In the genomic region with DNA sequence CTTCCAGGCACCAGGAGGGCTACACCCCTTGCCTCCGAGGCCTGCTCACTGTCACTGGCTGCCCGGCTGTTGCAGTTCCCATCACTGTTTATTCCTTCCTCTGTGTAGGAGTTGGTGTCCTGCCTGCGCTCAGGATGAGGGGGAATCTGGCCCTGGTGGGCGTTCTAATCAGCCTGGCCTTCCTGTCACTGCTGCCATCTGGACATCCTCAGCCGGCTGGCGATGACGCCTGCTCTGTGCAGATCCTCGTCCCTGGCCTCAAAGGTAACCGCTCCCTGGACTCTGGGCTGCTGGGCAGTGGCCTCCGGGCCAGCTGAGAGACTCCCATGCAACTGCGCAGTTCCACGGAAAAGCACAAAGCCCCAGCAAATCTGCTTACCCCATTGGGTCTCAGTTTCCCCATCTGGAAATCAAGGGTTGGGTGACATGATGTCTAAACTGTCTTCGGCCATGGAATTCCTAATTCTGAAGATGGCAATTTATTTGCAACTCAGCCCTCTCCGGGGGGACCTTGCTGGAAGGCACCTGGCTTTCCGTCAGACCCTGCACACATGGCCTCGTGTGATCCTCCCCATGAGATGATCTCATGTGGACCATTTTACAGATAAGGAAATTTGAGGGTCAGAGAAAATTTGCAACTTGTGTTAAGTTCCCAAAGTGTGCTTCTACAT, we compare ENCODE assay signal across 17 cellular contexts. TPM values are rescaled to one million over a fixed set of nuclear protein-coding genes. Genes with fewer than 3 reads are reported as not detected.
DNase-seq lines count a peak whose midpoint lies in the region; ATAC-seq and TF ChIP-seq lines count a peak whose summit lies in the region.
"Had no signal": no experiment of that assay in that cellular context is flagged by ENCODE, and none has a peak within 500 bp of the region (broad histone marks: within the 10 kb centered on the region; RNA-seq: fewer than 3 reads in every experiment).

No MANE protein-coding gene starts in this region.

- H3K9me3 ChIP-seq in right atrium auricular region, result no peaks in the 10 kb centered on the region
- no peaks in the 10 kb centered on the region for H3K9me3 ChIP-seq in WERI-Rb-1 (ENCODE audit: severe bottlenecking)
- H3K9me3 ChIP-seq in ascending aorta, result no peaks in the 10 kb centered on the region
- H3K9me3 ChIP-seq: Caco-2, HAP-1, MG63, stomach had no signal

- H3K4me3 ChIP-seq in right atrium auricular region, result no peak overlapping the region
- H3K4me3 ChIP-seq in WERI-Rb-1 (ENCODE audit: low read depth, low read length), result no peak overlapping the region
- H3K4me3 ChIP-seq in ascending aorta, result no peak overlapping the region
- H3K4me3 ChIP-seq: HAP-1, stomach had no signal

- intact Hi-C loops in Right ventricle myocardium inferior (cut with DNase I), result no loop called here
- intact Hi-C loops in ascending aorta (cut with DNase I), result no loop called here

- no peaks in the 10 kb centered on the region for H3K27me3 ChIP-seq in right atrium auricular region
- no peaks in the 10 kb centered on the region for H3K27me3 ChIP-seq in WERI-Rb-1 (ENCODE audit: insufficient read depth, low read depth, severe bottlenecking)
- H3K27me3 ChIP-seq in ascending aorta, result no peaks in the 10 kb centered on the region
- H3K27me3 ChIP-seq: MG63, stomach had no signal

- DNase-seq in right atrium auricular region (ENCODE audit: low spot score) (peak; percentile 48), Right ventricle myocardium inferior (ENCODE audit: missing footprints) (no peak), WERI-Rb-1 (no peak), left lobe of liver (ENCODE audit: low spot score) (peak; percentile 43), ascending aorta (ENCODE audit: low spot score in 2 of 2) (no peak)
- DNase-seq in activated naive CD4-positive, alpha-beta T cell (lab: John Stamatoyannopoulos, UW), result no peak
- no peak for DNase-seq in stimulated activated naive CD8-positive, alpha-beta T cell treated with anti-CD3 and anti-CD28 coated beads, Interleukin-15, Interleukin-2, amounts not matched to agents 100 U/mL and 50 U/mL, for 24 hours
- DNase-seq: activated CD4-positive, alpha-beta T cell treated with anti-CD3 and anti-CD28 coated beads for 1 hour; GDM1; glutamatergic neuron; MG63; stomach had no signal

- ATAC-seq in Right ventricle myocardium inferior (no peak), left lobe of liver (peak; percentile 8), HG02852 (IDR thresholded peaks at IDR 0.05; ENCODE audit: unreplicated experiment) (no peak)
- no peak for ATAC-seq in stimulated activated naive CD8-positive, alpha-beta T cell treated with anti-CD3 and anti-CD28 coated beads, Interleukin-15, Interleukin-2, amounts not matched to agents 100 U/mL and 50 U/mL, for 24 hours

- H3K27ac ChIP-seq in right atrium auricular region (no peak overlapping the region), WERI-Rb-1 (peak overlapping the region; percentile 47), ascending aorta (no peak overlapping the region)

- TF ChIP-seq CTCF in right atrium auricular region (IDR thresholded peaks at IDR 0.05) (no peak), WERI-Rb-1 (IDR thresholded peaks at IDR 0.05; ENCODE audit: low read depth, low read length) (no peak), ascending aorta (IDR thresholded peaks at IDR 0.05) (no peak)

- no peaks in the 10 kb centered on the region for H3K4me1 ChIP-seq in right atrium auricular region
- H3K4me1 ChIP-seq in ascending aorta, result no peaks in the 10 kb centered on the region
- H3K4me1 ChIP-seq: Caco-2, stomach had no signal

- H3K36me3 ChIP-seq in right atrium auricular region, result no peaks in the 10 kb centered on the region
- H3K36me3 ChIP-seq in WERI-Rb-1, result no peaks in the 10 kb centered on the region
- no peaks in the 10 kb centered on the region for H3K36me3 ChIP-seq in ascending aorta
- H3K36me3 ChIP-seq: HAP-1, stomach had no signal

RNA-seq across cellular contexts. Expression of a gene that starts 9.4 kb away (rescaled TPM):
- 10 to 100 TPM; 27.8 to 56.6 TPM for total RNA-seq in right atrium auricular region
- total RNA-seq in Right ventricle myocardium inferior, result 1.9 TPM
- total RNA-seq in left lobe of liver, result 40.1 TPM
- 0.75 TPM for total RNA-seq in ascending aorta
- total RNA-seq: Caco-2, endothelial cell of umbilical vein had no signal

RNA-seq across cellular contexts. Expression of a gene that starts 29.3 kb away (rescaled TPM):
- 1,000 to 10,000 TPM; 1,479 to 1,487 TPM for total RNA-seq in right atrium auricular region
- total RNA-seq in Right ventricle myocardium inferior, result 657 TPM
- total RNA-seq in left lobe of liver, result 388 TPM
- total RNA-seq in ascending aorta, result 1,995 TPM

RNA-seq across cellular contexts. Expression of a gene that starts 46.2 kb away (rescaled TPM):
- 10 to 100 TPM; 16.9 to 18.6 TPM for total RNA-seq in right atrium auricular region
- 20.9 TPM for total RNA-seq in Right ventricle myocardium inferior
- 9.5 TPM for total RNA-seq in left lobe of liver
- total RNA-seq in ascending aorta, result 9.3 TPM

RNA-seq across cellular contexts. Expression of a gene that starts 53.7 kb away (rescaled TPM):
- not detected for total RNA-seq in right atrium auricular region
- not detected for total RNA-seq in Right ventricle myocardium inferior
- 0.20 TPM for total RNA-seq in left lobe of liver
- total RNA-seq in ascending aorta, result not detected
- total RNA-seq: Caco-2, endothelial cell of umbilical vein, osteoblast, stomach had no signal

Comparison
In these comparisons a context has a peak if more than half of its experiments do, and no peak if none do; other contexts are left out.
1. DNase-seq: peak in right atrium auricular region (single experiment) and left lobe of liver (single experiment); none in Right ventricle myocardium inferior (single experiment), WERI-Rb-1 (single experiment), activated naive CD4-positive, alpha-beta T cell (0 of 4), ascending aorta (0 of 2) and stimulated activated naive CD8-positive, alpha-beta T cell treated with anti-CD3 and anti-CD28 coated beads, Interleukin-15, Interleukin-2, amounts not matched to agents 100 U/mL and 50 U/mL, for 24 hours (single experiment).